ENCODE assay signal across 14 cellular contexts in the genomic region with DNA sequence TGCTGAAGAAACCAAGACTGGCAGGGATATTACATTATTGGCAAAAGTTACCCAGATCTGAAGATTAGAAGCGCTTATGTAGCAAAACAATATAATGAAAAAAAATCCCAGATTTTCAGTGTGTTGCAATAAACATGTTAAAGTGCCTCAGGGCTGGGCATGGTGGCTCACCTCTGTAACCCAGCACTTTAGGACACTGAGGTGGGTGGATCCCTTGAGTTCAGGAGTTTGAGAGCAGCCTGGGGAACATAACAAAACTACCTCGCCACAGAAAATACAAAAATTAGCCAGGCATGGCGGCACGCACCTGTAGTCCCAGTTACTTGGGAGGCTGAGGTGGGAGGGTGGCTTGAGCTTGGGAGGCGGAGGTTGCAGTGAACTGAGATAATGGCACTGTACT. TPM values are rescaled to one million over a fixed set of nuclear protein-coding genes. Genes with fewer than 3 reads are reported as not detected.
DNase-seq lines count a peak whose midpoint lies in the region; ATAC-seq and TF ChIP-seq lines count a peak whose summit lies in the region.
"Had no signal": no experiment of that assay in that cellular context is flagged by ENCODE, and none has a peak within 500 bp of the region (broad histone marks: within the 10 kb centered on the region; RNA-seq: fewer than 3 reads in every experiment).

No MANE protein-coding gene starts in this region.

- intact Hi-C loops in mammary epithelial cell (cut with micrococcal nuclease): no loop called here
- intact Hi-C loops in natural killer cell (cut with micrococcal nuclease): no loop called here

- dilution Hi-C loops in mammary epithelial cell (cut with HindIII; ENCODE audit: low sequenced_read_pairs): no loop called here

- no peak overlapping the region for H2AFZ ChIP-seq in mammary epithelial cell (ENCODE audit: low read depth, low read length)

- H3K4me3 Mint-ChIP-seq in activated naive CD8-positive, alpha-beta T cell: peak overlapping the region; percentile 75
- no peak overlapping the region for H3K4me3 Mint-ChIP-seq in activated naive CD8-positive, alpha-beta T cell treated with anti-CD3 and anti-CD28 coated beads, Interleukin-2, amount 50 U/mL, for 24 hours
- H3K4me3 Mint-ChIP-seq in HFFc6: peak overlapping the region; percentile 36; the same call in 1 of the 2 replicates
- H3K4me3 Mint-ChIP-seq in natural killer cell: peak overlapping the region; percentile 64

- H3K9me3 ChIP-seq in mammary epithelial cell (replicated peaks; ENCODE audit: insufficient read depth, low read length): no peaks in the 10 kb centered on the region
- H3K9me3 ChIP-seq: SJCRH30, uterus had no signal

- H3K4me1 Mint-ChIP-seq in activated naive CD8-positive, alpha-beta T cell (ENCODE audit: low read depth): peaks cover 58% of the 10 kb centered on the region
- H3K4me1 Mint-ChIP-seq in activated naive CD8-positive, alpha-beta T cell treated with anti-CD3 and anti-CD28 coated beads, Interleukin-2, amount 50 U/mL, for 24 hours: peaks cover 67% of the 10 kb centered on the region
- H3K4me1 Mint-ChIP-seq in HFFc6 (ENCODE audit: low read depth) (peaks cover 34% of the 10 kb centered on the region), natural killer cell (peaks cover 48 to 53% of the 10 kb centered on the region in 2 donors)

- CTCF ChIA-PET in mammary epithelial cell (lab: Charles Lee; ENCODE audit: low non-redundant PET): no interaction called here

- peaks cover 98% of the 10 kb centered on the region for H3K79me2 ChIP-seq in mammary epithelial cell (ENCODE audit: insufficient read depth, low read length)

- no peak overlapping the region for H3K4me2 ChIP-seq in mammary epithelial cell (ENCODE audit: insufficient read depth, low read depth, low read length)

- no TSS peak for BruUV-seq in mammary epithelial cell (replicated peaks; lab: Mats Ljungman, UMichigan)

- no peak for TF ChIP-seq CTCF in HFFc6 (IDR thresholded peaks at IDR 0.05)
- TF ChIP-seq CTCF in mammary epithelial cell (conservative IDR thresholded peaks at IDR 0.05 in 1 of 2, IDR thresholded peaks at IDR 0.05 in 1 of 2; ENCODE audit: extremely low read depth in 1 of 2, insufficient read depth in 1 of 2, low read depth in 1 of 2, low read length in 2 of 2): no peak
- no peak for TF ChIP-seq CTCF in natural killer cell (IDR thresholded peaks at IDR 0.05)

- H3K27me3 ChIP-seq in mammary epithelial cell (ENCODE audit: insufficient read depth, low read length): no peaks in the 10 kb centered on the region
- H3K27me3 ChIP-seq: SJCRH30, uterus had no signal

- peaks cover 38% of the 10 kb centered on the region for H3K4me1 ChIP-seq in mammary epithelial cell (ENCODE audit: insufficient read depth, low read length)

- DNase-seq in activated naive CD8-positive, alpha-beta T cell treated with anti-CD3 and anti-CD28 coated beads, Interleukin-2, amount 50 U/mL, for 24 hours: no peak
- DNase-seq in HFFc6: no peak
- DNase-seq in mammary epithelial cell: peak; percentile 28
- DNase-seq in natural killer cell: no peak
- no peak for DNase-seq in iPS-NIHi11 (ENCODE audit: low spot score)
- no peak for DNase-seq in nucleus accumbens (lab: John Stamatoyannopoulos, UW)
- DNase-seq: activated CD4-positive, alpha-beta T cell treated with anti-CD3 and anti-CD28 coated beads for 1 hour; head of caudate nucleus; NCI-H1436; SJCRH30; uterus had no signal

- H3K9ac ChIP-seq in mammary epithelial cell (ENCODE audit: insufficient read depth, low read length): no peak overlapping the region

- no peak overlapping the region for H3K27ac ChIP-seq in mammary epithelial cell (ENCODE audit: insufficient read depth, low read depth, low read length)
- H3K27ac ChIP-seq: SJCRH30, uterus had no signal

- peaks cover 47% of the 10 kb centered on the region for H3K36me3 ChIP-seq in mammary epithelial cell (ENCODE audit: insufficient read depth, low read length)
- H3K36me3 ChIP-seq: uterus had no signal

- H3K27ac Mint-ChIP-seq in activated naive CD8-positive, alpha-beta T cell: no peak overlapping the region
- no peak overlapping the region for H3K27ac Mint-ChIP-seq in activated naive CD8-positive, alpha-beta T cell treated with anti-CD3 and anti-CD28 coated beads, Interleukin-2, amount 50 U/mL, for 24 hours
- 0 out of 2 replicates have a peak overlapping the region, but pooled peaks have one; percentile 31 for H3K27ac Mint-ChIP-seq in HFFc6
- peak overlapping the region; percentile 8 to 63 for H3K27ac Mint-ChIP-seq in natural killer cell

- in situ Hi-C loops in mammary epithelial cell (cut with MboI; ENCODE audit: low sequenced_read_pairs in 2 of 2): no loop called here

- H3K27me3 Mint-ChIP-seq in activated naive CD8-positive, alpha-beta T cell: no peaks in the 10 kb centered on the region
- H3K27me3 Mint-ChIP-seq in activated naive CD8-positive, alpha-beta T cell treated with anti-CD3 and anti-CD28 coated beads, Interleukin-2, amount 50 U/mL, for 24 hours: no peaks in the 10 kb centered on the region
- H3K27me3 Mint-ChIP-seq in HFFc6 (ENCODE audit: insufficient read depth) (peaks cover 4% of the 10 kb centered on the region; the same call in 1 of the 2 replicates), natural killer cell (ENCODE audit: low read depth in 2 of 2) (no peaks in the 10 kb centered on the region)

- H3K9me3 Mint-ChIP-seq in activated naive CD8-positive, alpha-beta T cell (ENCODE audit: low read depth): no peaks in the 10 kb centered on the region
- no peaks in the 10 kb centered on the region for H3K9me3 Mint-ChIP-seq in activated naive CD8-positive, alpha-beta T cell treated with anti-CD3 and anti-CD28 coated beads, Interleukin-2, amount 50 U/mL, for 24 hours
- H3K9me3 Mint-ChIP-seq in HFFc6 (no peaks in the 10 kb centered on the region), natural killer cell (no peaks in the 10 kb centered on the region)

- H3K36me3 Mint-ChIP-seq in activated naive CD8-positive, alpha-beta T cell: peaks cover 6% of the 10 kb centered on the region
- peaks cover 77% of the 10 kb centered on the region for H3K36me3 Mint-ChIP-seq in activated naive CD8-positive, alpha-beta T cell treated with anti-CD3 and anti-CD28 coated beads, Interleukin-2, amount 50 U/mL, for 24 hours (ENCODE audit: low read depth)
- H3K36me3 Mint-ChIP-seq in HFFc6 (ENCODE audit: low read depth): peaks cover 40% of the 10 kb centered on the region; the same call in 1 of the 2 replicates
- H3K36me3 Mint-ChIP-seq in natural killer cell: peaks cover 8% of the 10 kb centered on the region

- no peak for ATAC-seq in activated naive CD8-positive, alpha-beta T cell treated with anti-CD3 and anti-CD28 coated beads, Interleukin-2, amount 50 U/mL, for 24 hours
- no peak for ATAC-seq in natural killer cell
- ATAC-seq in GM21367 (IDR thresholded peaks at IDR 0.05; ENCODE audit: unreplicated experiment): no peak

- WGBS in mammary epithelial cell (ENCODE audit: low coverage, missing lambda C conversion rate): 82% methylated on average over 5 of the region's 5 CpGs

- peaks cover 40% of the 10 kb centered on the region for H4K20me1 ChIP-seq in mammary epithelial cell (ENCODE audit: insufficient read depth, low read length)

- H3K4me3 ChIP-seq in mammary epithelial cell (replicated peaks in 1 of 3; ENCODE audit: insufficient read depth in 1 of 3, low read depth in 2 of 3, low read length in 3 of 3): no peak overlapping the region
- H3K4me3 ChIP-seq: lung, SJCRH30, uterus had no signal

RNA-seq across cellular contexts. Expression of gene ZNF207, which starts 6.8 kb away (rescaled TPM):
- 100 to 1,000 TPM; 128 to 173 (median 153) TPM for total RNA-seq in HFFc6 (2021; fragmentation: NEBNext Ultra II Directional; extraction: Animal tissue kit (Norgen Biotek cat#: 25700))
- 100 to 1,000 TPM; 134 to 169 TPM for total RNA-seq in mammary epithelial cell
- polyA plus RNA-seq in mammary epithelial cell: 210 TPM
- polyA minus RNA-seq in mammary epithelial cell: 122 TPM
- total RNA-seq in natural killer cell: 100 to 1,000 TPM; 378 to 444 (median 428) TPM

RNA-seq across cellular contexts. Expression of gene C17orf75, which starts 14.8 kb away (rescaled TPM):
- total RNA-seq in HFFc6 (2021; fragmentation: NEBNext Ultra II Directional; extraction: Animal tissue kit (Norgen Biotek cat#: 25700)): 10 to 100 TPM; 16.4 to 25.9 (median 23.9) TPM
- 10 to 100 TPM; 16.2 to 24.5 TPM for total RNA-seq in mammary epithelial cell
- polyA plus RNA-seq in mammary epithelial cell: 10.6 TPM
- polyA minus RNA-seq in mammary epithelial cell: 10.3 TPM
- 10 to 100 TPM; 12.7 to 18.8 (median 13.3) TPM for total RNA-seq in natural killer cell

Comparison
In these comparisons a context has a peak if more than half of its experiments do, and no peak if none do; other contexts are left out.
1. H3K27ac Mint-ChIP-seq: peak in HFFc6 (single experiment) and natural killer cell (2 of 2); none in activated naive CD8-positive, alpha-beta T cell (single experiment) and activated naive CD8-positive, alpha-beta T cell treated with anti-CD3 and anti-CD28 coated beads, Interleukin-2, amount 50 U/mL, for 24 hours (single experiment).